Comparison of ENCODE assay signal across 14 cellular contexts in the genomic region with DNA sequence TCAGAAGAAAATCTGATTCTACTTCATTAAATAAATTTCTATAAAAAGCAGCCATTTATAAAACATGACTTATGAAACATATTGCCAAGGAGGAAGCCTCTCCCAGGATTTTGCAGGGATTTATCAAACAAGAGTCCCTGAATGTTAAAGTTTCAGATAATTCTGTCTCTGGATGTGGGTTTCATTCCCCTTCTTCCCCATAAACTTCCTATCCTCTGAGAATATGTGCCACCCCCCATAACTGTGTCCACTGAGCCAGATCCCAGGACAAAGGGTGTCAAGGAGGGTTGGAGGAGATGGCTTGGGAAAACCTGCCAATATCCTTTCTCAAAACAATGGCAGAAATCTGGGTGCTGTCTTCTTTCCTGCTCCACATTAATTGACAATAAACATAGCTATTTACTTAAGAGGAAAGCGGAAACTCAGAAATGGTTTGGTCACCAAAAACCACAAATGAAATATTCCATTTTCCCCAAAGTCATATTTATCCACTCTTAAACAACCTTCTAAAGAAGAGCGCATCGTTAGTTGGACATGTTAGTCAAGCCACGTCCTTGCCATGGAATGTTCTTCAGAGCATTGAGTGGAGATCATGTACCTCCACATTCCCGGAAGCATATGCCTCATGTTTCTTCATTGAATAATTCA. TPM values are rescaled to one million over a fixed set of nuclear protein-coding genes. Genes with fewer than 3 reads are reported as not detected.
DNase-seq lines count a peak whose midpoint lies in the region; ATAC-seq, FAIRE-seq and TF ChIP-seq lines count a peak whose summit lies in the region.
"Had no signal": no experiment of that assay in that cellular context is flagged by ENCODE, and none has a peak within 500 bp of the region (broad histone marks: within the 10 kb centered on the region; RNA-seq: fewer than 3 reads in every experiment).

No MANE protein-coding gene starts in this region.

- H3K4me1 ChIP-seq in astrocyte (ENCODE audit: insufficient read depth, low read length) = peaks cover 33% of the 10 kb centered on the region
- peaks cover 10 to 14% (median 11%) of the 10 kb centered on the region in 4 donors for H3K4me1 ChIP-seq in upper lobe of left lung

- H3K4me3 ChIP-seq in astrocyte (ENCODE audit: insufficient read depth, low read depth, low read length) = no peak overlapping the region
- H3K4me3 ChIP-seq in upper lobe of left lung = no peak overlapping the region
- H3K4me3 ChIP-seq: K562 had no signal

- H3K4me2 ChIP-seq in astrocyte (ENCODE audit: low read length) = peak overlapping the region; percentile 75

- H3K27me3 ChIP-seq in astrocyte (ENCODE audit: insufficient read depth, low read length) (no peaks in the 10 kb centered on the region), upper lobe of left lung (no peaks in the 10 kb centered on the region)

- FAIRE-seq in astrocyte (lab: Jason Lieb, UNC) = peak; percentile 72
- FAIRE-seq: K562 had no signal

- no peaks in the 10 kb centered on the region for H3K79me2 ChIP-seq in astrocyte (ENCODE audit: insufficient read depth, low read length)

- no peaks in the 10 kb centered on the region for H3K27me3 Mint-ChIP-seq in astrocyte (ENCODE audit: low read depth, unreplicated experiment)

- H3K27ac ChIP-seq in astrocyte (ENCODE audit: low read depth, low read length) (peak overlapping the region; percentile 99), upper lobe of left lung (peak overlapping the region in 3 of 4 donors; percentile 42 to 73 (median 64))

- TF ChIP-seq POLR2A in upper lobe of left lung (IDR thresholded peaks at IDR 0.05) = no peak

- H3K9me3 ChIP-seq in astrocyte (ENCODE audit: insufficient read depth, low read depth, low read length) (no peaks in the 10 kb centered on the region), upper lobe of left lung (no peaks in the 10 kb centered on the region)

- H3K4me3 Mint-ChIP-seq in astrocyte (ENCODE audit: unreplicated experiment) = peak overlapping the region; percentile 18
- H3K4me3 Mint-ChIP-seq: nephron; stimulated activated naive CD8-positive, alpha-beta T cell treated with anti-CD3 and anti-CD28 coated beads, Interleukin-15, Interleukin-2, amounts not matched to agents 100 ng/mL and 50 ng/mL, for 24 hours had no signal

- no peak for TF ChIP-seq EP300 in upper lobe of left lung (IDR thresholded peaks at IDR 0.05)

- ATAC-seq in upper lobe of left lung (ENCODE audit: low FRiP score in 2 of 2) (no peak), HG02840 (IDR thresholded peaks at IDR 0.05; ENCODE audit: low FRiP score, unreplicated experiment) (no peak)
- ATAC-seq: K562 had no signal

- TF ChIP-seq CTCF in astrocyte (IDR thresholded peaks at IDR 0.05; ENCODE audit: insufficient read depth, low read depth, low read length) = no peak
- no peak for TF ChIP-seq CTCF in upper lobe of left lung (IDR thresholded peaks at IDR 0.05)
- TF ChIP-seq CTCF in GM10248 (IDR thresholded peaks at IDR 0.05; ENCODE audit: control extremely low read depth, extremely low read depth, low read depth, missing control alignments) = no peak

- POLR2A ChIA-PET in GM10248 (lab: Yijun Ruan, JAX) = no interaction called here

- peaks cover 47% of the 10 kb centered on the region for H3K4me1 Mint-ChIP-seq in astrocyte (ENCODE audit: low read depth, unreplicated experiment)

- peak overlapping the region; percentile 86 for H3K9ac ChIP-seq in astrocyte (ENCODE audit: low read length)

- peak overlapping the region; percentile 96 for H3K27ac Mint-ChIP-seq in astrocyte (ENCODE audit: unreplicated experiment)
- H3K27ac Mint-ChIP-seq: stimulated activated naive CD8-positive, alpha-beta T cell treated with anti-CD3 and anti-CD28 coated beads, Interleukin-15, Interleukin-2, amounts not matched to agents 100 ng/mL and 50 ng/mL, for 24 hours had no signal

- H2AFZ ChIP-seq in astrocyte (ENCODE audit: low read depth, low read length) = no peak overlapping the region

- H4K20me1 ChIP-seq in astrocyte (ENCODE audit: insufficient read depth, low read length) = no peaks in the 10 kb centered on the region

- no peaks in the 10 kb centered on the region for H3K36me3 Mint-ChIP-seq in astrocyte (ENCODE audit: low read depth, unreplicated experiment)

- no peaks in the 10 kb centered on the region for H3K9me3 Mint-ChIP-seq in astrocyte (ENCODE audit: unreplicated experiment)
- H3K9me3 Mint-ChIP-seq: nephron; stimulated activated naive CD8-positive, alpha-beta T cell treated with anti-CD3 and anti-CD28 coated beads, Interleukin-15, Interleukin-2, amounts not matched to agents 100 ng/mL and 50 ng/mL, for 24 hours had no signal

- peak; percentile 96 for DNase-seq in HCEC 1CT
- DNase-seq in astrocyte (ENCODE audit: low read depth) = peak; percentile 94
- DNase-seq in hepatic stellate cell (ENCODE audit: low spot score) = peak; percentile 27
- no peak for DNase-seq in upper lobe of left lung
- DNase-seq in GM19240 (ENCODE audit: insufficient read length, low spot score) = no peak
- no peak for DNase-seq in GM10248 (ENCODE audit: extremely low spot score)
- DNase-seq: activated CD4-positive, CD25-positive, alpha-beta regulatory T cell treated with anti-CD3 and anti-CD28 coated beads, Interleukin-2, amount 50 U/mL, for 72 hours; activated gamma-delta T cell; DMS79 treated with DMSO at 0.1 percent for 48 hours; stimulated activated CD4-positive, alpha-beta T cell treated with anti-CD3 and anti-CD28 coated beads, Interleukin-1b, Interleukin-23, amount 100 ng/mL, for 48 hours had no signal

- CTCF ChIA-PET in GM10248 (lab: Yijun Ruan, JAX) = interaction anchor here (1.2 to 1.3 kb wide), 2 partner anchors 9 to 113 kb away, joined by 3 read pairs; no protein-coding TSS in a partner anchor

- WGBS in upper lobe of left lung, 2 donors = 73 to 74% methylated on average over 5 of the region's 5 CpGs

- H3K36me3 ChIP-seq in astrocyte (ENCODE audit: insufficient read depth, low read length) (no peaks in the 10 kb centered on the region), upper lobe of left lung (no peaks in the 10 kb centered on the region)

RNA-seq across cellular contexts. Expression of gene AKR1E2, which starts 54.3 kb away (rescaled TPM):
- total RNA-seq in astrocyte = 0.91 and 1.4 TPM in 2 replicates
- 10 to 100 TPM in 2 of 6 donors, 1 to 10 TPM in 4; 3.3 to 18.8 (median 7.9) TPM for total RNA-seq in upper lobe of left lung

Comparison
In these comparisons a context has a peak if more than half of its experiments do, and no peak if none do; other contexts are left out.
1. DNase-seq: peak in HCEC 1CT (single experiment), astrocyte (single experiment) and hepatic stellate cell (single experiment); none in upper lobe of left lung (0 of 2), GM19240 (single experiment) and GM10248 (single experiment).